Comparison of ENCODE assay signal across 13 cellular contexts in genomic region chr15:45268135-45268534, GRCh38. TPM values are rescaled to one million over a fixed set of nuclear protein-coding genes. Genes with fewer than 3 reads are reported as not detected.
A peak's percentile ranks its signal among the peaks of the same experiment; 100 is the strongest.
DNase-seq lines count a peak whose midpoint lies in the region; ATAC-seq and TF ChIP-seq lines count a peak whose summit lies in the region.
"Had no signal": no experiment of that assay in that cellular context is flagged by ENCODE, and none has a peak within 500 bp of the region (broad histone marks: within the 10 kb centered on the region; RNA-seq: fewer than 3 reads in every experiment).

No MANE protein-coding gene starts in this region.

- WGBS in esophagus squamous epithelium, 2 donors: 60% methylated on average over 2 of the region's 2 CpGs; no CpG with 5 or more reads in 1 of the 2 donors

- H3K27ac ChIP-seq in naive thymus-derived CD4-positive, alpha-beta T cell (ENCODE audit: low read depth, low read length): no peak overlapping the region
- H3K27ac ChIP-seq in esophagus squamous epithelium: no peak overlapping the region
- H3K27ac ChIP-seq: SJSA1 had no signal

- H3K9me3 Mint-ChIP-seq in effector memory CD8-positive, alpha-beta T cell: no peaks in the 10 kb centered on the region
- no peaks in the 10 kb centered on the region for H3K9me3 Mint-ChIP-seq in naive thymus-derived CD4-positive, alpha-beta T cell
- H3K9me3 Mint-ChIP-seq: natural killer cell had no signal

- no peaks in the 10 kb centered on the region for H3K27me3 Mint-ChIP-seq in effector memory CD8-positive, alpha-beta T cell
- no peaks in the 10 kb centered on the region for H3K27me3 Mint-ChIP-seq in naive thymus-derived CD4-positive, alpha-beta T cell
- H3K27me3 Mint-ChIP-seq: CD4-positive, CD25-positive, alpha-beta regulatory T cell had no signal

- TF ChIP-seq POLR2A in esophagus squamous epithelium (IDR thresholded peaks at IDR 0.05): no peak

- H3K27ac Mint-ChIP-seq in effector memory CD8-positive, alpha-beta T cell: no peak overlapping the region
- H3K27ac Mint-ChIP-seq in naive thymus-derived CD4-positive, alpha-beta T cell: no peak overlapping the region
- H3K27ac Mint-ChIP-seq: CD4-positive, CD25-positive, alpha-beta regulatory T cell; natural killer cell had no signal

- peak; percentile 6 for DNase-seq in activated naive CD4-positive, alpha-beta T cell treated with Interleukin-2 at 50 U/mL for 16 hours
- no peak for DNase-seq in activated naive CD4-positive, alpha-beta T cell treated with anti-CD3 and anti-CD28 coated beads, Interleukin-2, amount 50 U/mL, for 16 hours
- DNase-seq in MV-4-11 (lab: John Stamatoyannopoulos, UW) (peak; percentile 9), esophagus squamous epithelium (lab: John Stamatoyannopoulos, UW) (no peak)
- DNase-seq in effector memory CD8-positive, alpha-beta T cell: peak in 2 of 3 experiments; percentile 4 to 20
- peak; percentile 28 for DNase-seq in stimulated activated CD8-positive, alpha-beta memory T cell treated with anti-CD3 and anti-CD28 coated beads, Interleukin-4, amount 100 ng/mL, for 48 hours
- no peak for DNase-seq in naive thymus-derived CD4-positive, alpha-beta T cell
- DNase-seq: amygdala, natural killer cell, NCI-H1930 had no signal

- H3K36me3 ChIP-seq in naive thymus-derived CD4-positive, alpha-beta T cell (ENCODE audit: control insufficient read depth in 2 of 3, insufficient read depth in 3 of 3, low read length in 3 of 3): no peaks in the 10 kb centered on the region
- no peaks in the 10 kb centered on the region for H3K36me3 ChIP-seq in esophagus squamous epithelium
- H3K36me3 ChIP-seq: SJSA1 had no signal

- H3K9me3 ChIP-seq in naive thymus-derived CD4-positive, alpha-beta T cell (ENCODE audit: control insufficient read depth in 2 of 3, low read length in 3 of 3): no peaks in the 10 kb centered on the region
- no peaks in the 10 kb centered on the region for H3K9me3 ChIP-seq in esophagus squamous epithelium
- H3K9me3 ChIP-seq: SJSA1 had no signal

- CTCF ChIA-PET in naive thymus-derived CD4-positive, alpha-beta T cell (lab: Charles Lee): no interaction called here

- TF ChIP-seq CTCF in esophagus squamous epithelium (IDR thresholded peaks at IDR 0.05): peak in 3 of 6 experiments; percentile 22 to 48 (median 47)

- POLR2A ChIA-PET in naive thymus-derived CD4-positive, alpha-beta T cell (lab: Charles Lee): no interaction called here

- no peak overlapping the region for H3K4me3 Mint-ChIP-seq in effector memory CD8-positive, alpha-beta T cell
- no peak overlapping the region for H3K4me3 Mint-ChIP-seq in naive thymus-derived CD4-positive, alpha-beta T cell
- H3K4me3 Mint-ChIP-seq: CD4-positive, CD25-positive, alpha-beta regulatory T cell; natural killer cell had no signal

- no peak overlapping the region for H3K4me3 ChIP-seq in naive thymus-derived CD4-positive, alpha-beta T cell (ENCODE audit: low read length)
- no peak overlapping the region for H3K4me3 ChIP-seq in esophagus squamous epithelium
- H3K4me3 ChIP-seq: SJSA1 had no signal

- H3K27me3 ChIP-seq in naive thymus-derived CD4-positive, alpha-beta T cell (ENCODE audit: control insufficient read depth in 2 of 2, insufficient read depth in 2 of 2, low read length in 2 of 2): no peaks in the 10 kb centered on the region
- H3K27me3 ChIP-seq in esophagus squamous epithelium: no peaks in the 10 kb centered on the region
- H3K27me3 ChIP-seq: SJSA1 had no signal

- no peaks in the 10 kb centered on the region for H3K4me1 Mint-ChIP-seq in effector memory CD8-positive, alpha-beta T cell (ENCODE audit: low read depth in 2 of 2)
- H3K4me1 Mint-ChIP-seq in naive thymus-derived CD4-positive, alpha-beta T cell: no peaks in the 10 kb centered on the region
- H3K4me1 Mint-ChIP-seq: CD4-positive, CD25-positive, alpha-beta regulatory T cell; natural killer cell had no signal

- H3K4me1 ChIP-seq in naive thymus-derived CD4-positive, alpha-beta T cell (ENCODE audit: control insufficient read depth in 2 of 2, insufficient read depth in 2 of 2, low read length in 2 of 2): no peaks in the 10 kb centered on the region
- no peaks in the 10 kb centered on the region for H3K4me1 ChIP-seq in esophagus squamous epithelium
- H3K4me1 ChIP-seq: SJSA1 had no signal

- no peak for ATAC-seq in effector memory CD8-positive, alpha-beta T cell (replicated peaks)
- no peak for ATAC-seq in naive thymus-derived CD4-positive, alpha-beta T cell
- ATAC-seq in HG02610 (IDR thresholded peaks at IDR 0.05; ENCODE audit: unreplicated experiment): no peak
- ATAC-seq: natural killer cell had no signal

- intact Hi-C loops in naive thymus-derived CD4-positive, alpha-beta T cell (cut with micrococcal nuclease): loop anchor here in 1 of 2 donors (2.0 kb wide), 1 partner anchor 105 kb away; no protein-coding TSS in a partner anchor
- intact Hi-C loops in esophagus squamous epithelium (cut with DNase I): no loop called here

- no peaks in the 10 kb centered on the region for H3K36me3 Mint-ChIP-seq in effector memory CD8-positive, alpha-beta T cell (ENCODE audit: insufficient read depth)
- peaks cover 0 to 13% (median 5%) of the 10 kb centered on the region in 5 donors for H3K36me3 Mint-ChIP-seq in naive thymus-derived CD4-positive, alpha-beta T cell
- H3K36me3 Mint-ChIP-seq: CD4-positive, CD25-positive, alpha-beta regulatory T cell; natural killer cell had no signal

RNA-seq across cellular contexts. Expression of gene SLC28A2, which starts 16.1 kb away (rescaled TPM):
- not detected for total RNA-seq in naive thymus-derived CD4-positive, alpha-beta T cell
- not detected for polyA plus RNA-seq in naive thymus-derived CD4-positive, alpha-beta T cell
- total RNA-seq in esophagus squamous epithelium: not detected
- total RNA-seq: CD4-positive, CD25-positive, alpha-beta regulatory T cell; natural killer cell; SJSA1 had no signal
- polyA plus RNA-seq: CD4-positive, CD25-positive, alpha-beta regulatory T cell had no signal

Comparison
In these comparisons a context has a peak if more than half of its experiments do, and no peak if none do; other contexts are left out.
1. DNase-seq: peak in activated naive CD4-positive, alpha-beta T cell treated with Interleukin-2 at 50 U/mL for 16 hours (single experiment), MV-4-11 (single experiment), effector memory CD8-positive, alpha-beta T cell (2 of 3) and stimulated activated CD8-positive, alpha-beta memory T cell treated with anti-CD3 and anti-CD28 coated beads, Interleukin-4, amount 100 ng/mL, for 48 hours (single experiment); none in activated naive CD4-positive, alpha-beta T cell treated with anti-CD3 and anti-CD28 coated beads, Interleukin-2, amount 50 U/mL, for 16 hours (single experiment), naive thymus-derived CD4-positive, alpha-beta T cell (0 of 9) and esophagus squamous epithelium (single experiment).